Comparison of ENCODE assay signal across 10 cellular contexts in genomic region chr17:78903101-78903779, GRCh38. TPM values are rescaled to one million over a fixed set of nuclear protein-coding genes. Genes with fewer than 3 reads are reported as not detected.
DNase-seq lines count a peak whose midpoint lies in the region; ATAC-seq, FAIRE-seq and TF ChIP-seq lines count a peak whose summit lies in the region.
"Had no signal": no experiment of that assay in that cellular context is flagged by ENCODE, and none has a peak within 500 bp of the region (broad histone marks: within the 10 kb centered on the region; RNA-seq: fewer than 3 reads in every experiment).

TSS of gene CEP295NL (minus strand) at chr17:78903201. CDS start at chr17:78901828, 1,373 bp downstream.

- H3K4me1 Mint-ChIP-seq in MCF 10A (ENCODE audit: insufficient read depth, unreplicated experiment) = peaks cover 17% of the 10 kb centered on the region

- peaks cover 6% of the 10 kb centered on the region for H3K36me3 Mint-ChIP-seq in MCF 10A (ENCODE audit: insufficient read depth, unreplicated experiment)

- DNase-seq in GM23248 = peak; percentile 78
- DNase-seq in NCI-H2227 (lab: John Stamatoyannopoulos, UW; ENCODE audit: unreplicated experiment) = peak; percentile 71
- no peak for DNase-seq in dorsolateral prefrontal cortex
- peak in 2 of 6 donors; percentile 58 to 60 for DNase-seq in pancreas
- no peak for DNase-seq in MCF 10A (ENCODE audit: unreplicated experiment)
- DNase-seq in RPMI8226 = no peak
- DNase-seq: NCI-H2029 treated with DMSO at 0.1 percent for 48 hours had no signal

- H3K9me3 ChIP-seq in GM23248 (ENCODE audit: low read depth) (no peaks in the 10 kb centered on the region), pancreas (no peaks in the 10 kb centered on the region)

- TF ChIP-seq CTCF in dorsolateral prefrontal cortex (IDR thresholded peaks at IDR 0.05 in 54 of 56, conservative IDR thresholded peaks at IDR 0.05 in 2 of 56; ENCODE audit: low read depth in 1 of 56, partially characterized antibody in 56 of 56) (no peak), pancreas (IDR thresholded peaks at IDR 0.05) (no peak), MCF 10A (IDR thresholded peaks at IDR 0.05; ENCODE audit: unreplicated experiment) (no peak)

- no peaks in the 10 kb centered on the region for H3K9me3 Mint-ChIP-seq in MCF 10A (ENCODE audit: unreplicated experiment)

- FAIRE-seq in pancreas (lab: Jason Lieb, UNC) = no peak
- FAIRE-seq: GM18507 had no signal

- no peak within 1 kb of the TSS for H3K9ac ChIP-seq in GM23248

- BruUV-seq in MCF 10A (replicated peaks; lab: Mats Ljungman, UMichigan) = no TSS peak

- 71 to 74% methylated on average over 17 of the region's 17 CpGs for WGBS in GM23248 (ENCODE audit: low coverage in 1 of 2, low lambda C conversion rate in 2 of 2, missing lambda C conversion rate in 2 of 2), 2 experiments
- 74 to 80% methylated on average over 17 of the region's 17 CpGs for WGBS in pancreas, 2 donors

- H3K27me3 ChIP-seq in GM23248 (replicated peaks; ENCODE audit: insufficient read depth) = no peaks in the 10 kb centered on the region
- no peaks in the 10 kb centered on the region for H3K27me3 ChIP-seq in dorsolateral prefrontal cortex
- H3K27me3 ChIP-seq in pancreas = no peaks in the 10 kb centered on the region

- H3K27ac ChIP-seq in GM23248 = peak within 1 kb of the TSS; percentile 33
- peak within 1 kb of the TSS in 49 of 59 donors; percentile 2 to 100 (median 63) for H3K27ac ChIP-seq in dorsolateral prefrontal cortex
- H3K27ac ChIP-seq in pancreas = peak within 1 kb of the TSS in 1 of 4 donors; percentile 22

- no peak within 1 kb of the TSS for H3K27ac Mint-ChIP-seq in MCF 10A (ENCODE audit: low read depth, unreplicated experiment)

- peaks cover 2% of the 10 kb centered on the region for H3K4me1 ChIP-seq in GM23248 (ENCODE audit: insufficient read depth)
- H3K4me1 ChIP-seq in pancreas = peaks cover 0 to 8% (median 7%) of the 10 kb centered on the region in 3 donors

- peaks cover 4% of the 10 kb centered on the region; the same call in 1 of the 2 replicates for H3F3A ChIP-seq in GM23248 (ENCODE audit: insufficient read depth)

- H3K36me3 ChIP-seq in GM23248 (ENCODE audit: low read depth) (peaks cover 22% of the 10 kb centered on the region; the same call in 1 of the 2 replicates), pancreas (peaks cover 0 to 8% (median 0%) of the 10 kb centered on the region in 3 donors)

- POLR2A ChIA-PET in MCF 10A (lab: Yijun Ruan, JAX) = interaction anchor here (0.6 to 1.5 kb wide), 2 partner anchors 30 to 497 kb away, joined by 3 read pairs; no protein-coding TSS in a partner anchor

- H2AFZ ChIP-seq in GM23248 = no peak within 1 kb of the TSS

- no peaks in the 10 kb centered on the region for H3K9me2 ChIP-seq in GM23248 (ENCODE audit: insufficient read depth)

- CTCF ChIA-PET in MCF 10A (lab: Yijun Ruan, JAX) = interaction anchor here (1.2 kb wide), 1 partner anchor 90 kb away, joined by 3 read pairs; no protein-coding TSS in a partner anchor

- H4K20me1 ChIP-seq in GM23248 (ENCODE audit: insufficient read depth) = peaks cover 18% of the 10 kb centered on the region

- no peak within 1 kb of the TSS for H3K4me3 ChIP-seq in GM23248
- no peak within 1 kb of the TSS for H3K4me3 ChIP-seq in dorsolateral prefrontal cortex
- H3K4me3 ChIP-seq in pancreas = no peak within 1 kb of the TSS

- peaks cover 100% of the 10 kb centered on the region for H3K79me2 ChIP-seq in GM23248 (ENCODE audit: insufficient read depth)

- H3K4me2 ChIP-seq in GM23248 (ENCODE audit: unreplicated experiment) = no peak within 1 kb of the TSS

- no peak within 1 kb of the TSS for H3K4me3 Mint-ChIP-seq in MCF 10A (ENCODE audit: unreplicated experiment)

- in situ Hi-C loops in GM23248 (cut with MboI) = no loop called here

- intact Hi-C loops in dorsolateral prefrontal cortex (cut with DNase I) (no loop called here), pancreas (cut with DNase I) (no loop called here), MCF 10A (cut with micrococcal nuclease) (no loop called here)

- ATAC-seq in pancreas = peak; percentile 49 to 75 (median 62)
- no peak for ATAC-seq in HG02623 (IDR thresholded peaks at IDR 0.05; ENCODE audit: unreplicated experiment)
- no peak for ATAC-seq in GM19328 (IDR thresholded peaks at IDR 0.05; ENCODE audit: unreplicated experiment)

- no peaks in the 10 kb centered on the region for H3K27me3 Mint-ChIP-seq in MCF 10A (ENCODE audit: insufficient read depth, unreplicated experiment)

RNA-seq across cellular contexts. Expression of gene CEP295NL, which starts in this region (rescaled TPM):
- total RNA-seq in GM23248 (2014; rRNA removed; shearing (Covaris generic)) = 0.11 and 1.0 TPM in 2 replicates
- 0.14 and 0.35 TPM in 2 replicates for polyA plus RNA-seq in GM23248 (2016; fragmentation: Nextera tagmentation; extraction: Ambion mirVana)
- total RNA-seq in dorsolateral prefrontal cortex = 10 to 100 TPM in 17 of 120 experiments, 1 to 10 TPM in 103; 2.1 to 18.2 (median 6.7) TPM
- total RNA-seq in pancreas = 1 to 10 TPM in 5 of 6 donors, under 1 TPM in 1; 0.87 to 5.1 (median 2.7) TPM
- 1 to 10 TPM in 1 of 2 donors, under 1 TPM in 1; 0.21 to 4.1 TPM for polyA plus RNA-seq in pancreas
- 0.68 and 0.86 TPM in 2 replicates for total RNA-seq in MCF 10A (2022)

Comparison
In these comparisons a context has a peak if more than half of its experiments do, and no peak if none do; other contexts are left out.
1. DNase-seq: peak in GM23248 (single experiment) and NCI-H2227 (single experiment); none in dorsolateral prefrontal cortex (0 of 10), MCF 10A (single experiment) and RPMI8226 (single experiment).
2. ATAC-seq: peak in pancreas (4 of 4); none in HG02623 (single experiment) and GM19328 (single experiment).